In the genomic region with DNA sequence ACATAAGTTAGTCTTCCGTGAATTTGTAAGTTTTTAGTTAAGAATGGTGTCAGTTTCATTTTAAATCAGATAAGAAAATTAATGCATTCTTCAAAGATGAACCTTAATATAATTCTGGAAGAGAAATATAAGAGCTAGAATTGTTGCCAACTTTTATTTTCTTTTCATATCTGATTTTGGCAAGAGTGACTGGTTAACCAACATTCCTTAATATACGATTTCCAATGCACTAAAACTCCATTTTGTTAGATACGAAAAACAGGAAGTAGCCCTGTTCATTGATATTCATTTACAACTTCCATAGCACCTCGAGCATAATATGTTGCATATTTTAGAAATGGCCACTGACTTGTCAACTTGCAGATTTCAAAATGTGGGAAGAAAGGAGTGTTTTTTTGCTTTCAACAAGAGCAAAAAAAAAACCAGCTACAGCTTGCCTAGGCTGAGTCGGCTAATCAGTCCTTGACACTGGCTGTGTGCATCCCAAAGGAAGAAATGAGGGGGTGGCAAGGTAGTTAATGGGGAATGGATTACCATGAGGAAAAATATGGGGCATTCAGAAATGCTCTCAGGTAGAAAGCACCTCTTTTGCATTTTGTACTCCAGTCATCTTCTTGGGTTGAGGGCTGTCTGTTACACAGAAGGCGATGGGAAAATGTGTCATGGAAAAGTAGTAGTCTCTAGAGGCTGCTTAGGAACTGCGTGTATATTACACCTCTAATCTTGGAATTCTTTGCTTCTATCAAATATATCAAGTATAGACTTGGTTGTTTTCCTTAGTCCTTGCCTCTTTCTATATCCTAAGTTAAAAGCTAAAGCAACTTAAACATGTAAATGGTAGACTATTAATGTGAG, we compare ENCODE assay signal across 9 cellular contexts. TPM values are rescaled to one million over a fixed set of nuclear protein-coding genes. Genes with fewer than 3 reads are reported as not detected.
DNase-seq lines count a peak whose midpoint lies in the region; ATAC-seq and TF ChIP-seq lines count a peak whose summit lies in the region.
"Had no signal": no experiment of that assay in that cellular context is flagged by ENCODE, and none has a peak within 500 bp of the region (broad histone marks: within the 10 kb centered on the region; RNA-seq: fewer than 3 reads in every experiment).

No MANE protein-coding gene starts in this region.

- POLR2A ChIA-PET in activated CD8-positive, alpha-beta T cell treated with anti-CD3 and anti-CD28 coated beads for 36 hours (lab: Charles Lee), result interaction anchor here (0.7 kb wide), 1 partner anchor 235 kb away, joined by 3 read pairs; no protein-coding TSS in a partner anchor

- no peak for ATAC-seq in activated CD8-positive, alpha-beta T cell treated with anti-CD3 and anti-CD28 coated beads for 36 hours
- no peak for ATAC-seq in HG03280 (IDR thresholded peaks at IDR 0.05; ENCODE audit: unreplicated experiment)

- peaks cover 62% of the 10 kb centered on the region for H3K4me1 Mint-ChIP-seq in activated naive CD4-positive, alpha-beta T cell treated with anti-CD3 and anti-CD28 coated beads, Interleukin-2, amount 50 U/mL, for 24 hours
- H3K4me1 Mint-ChIP-seq in activated CD8-positive, alpha-beta T cell treated with anti-CD3 and anti-CD28 coated beads for 36 hours (ENCODE audit: low read depth), result peaks cover 55% of the 10 kb centered on the region

- CTCF ChIA-PET in activated CD8-positive, alpha-beta T cell treated with anti-CD3 and anti-CD28 coated beads for 36 hours (lab: Charles Lee), result interaction anchor here (1.1 to 3.1 kb wide), 5 partner anchors 8 to 548 kb away, joined by 3 to 11 read pairs (median 5); no protein-coding TSS in a partner anchor

- H3K27me3 ChIP-seq in kidney epithelial cell (ENCODE audit: control insufficient read depth, insufficient read depth, low read length) (no peaks in the 10 kb centered on the region), tibial artery (no peaks in the 10 kb centered on the region)

- H3K9me3 ChIP-seq in tibial artery, result no peaks in the 10 kb centered on the region

- intact Hi-C loops in activated CD8-positive, alpha-beta T cell treated with anti-CD3 and anti-CD28 coated beads for 36 hours (cut with micrococcal nuclease), result loop anchor here (5.0 kb wide), 2 partner anchors 353 to 492 kb away; a partner anchor contains a TSS
- intact Hi-C loops in tibial artery (cut with DNase I; ENCODE audit: low total_unique reads), result loop anchor here (5.0 to 10.0 kb wide), 3 partner anchors 88 to 824 kb away; a partner anchor contains a TSS

- H3K4me3 ChIP-seq in kidney epithelial cell (ENCODE audit: low read depth, low read length) (peak overlapping the region; percentile 33), tibial artery (peak overlapping the region; percentile 14 to 24)

- H3K27me3 Mint-ChIP-seq in activated naive CD4-positive, alpha-beta T cell treated with anti-CD3 and anti-CD28 coated beads, Interleukin-2, amount 50 U/mL, for 24 hours, result no peaks in the 10 kb centered on the region
- H3K27me3 Mint-ChIP-seq in activated CD8-positive, alpha-beta T cell treated with anti-CD3 and anti-CD28 coated beads for 36 hours, result no peaks in the 10 kb centered on the region

- H3K27ac Mint-ChIP-seq in activated naive CD4-positive, alpha-beta T cell treated with anti-CD3 and anti-CD28 coated beads, Interleukin-2, amount 50 U/mL, for 24 hours, result peak overlapping the region; percentile 87
- H3K27ac Mint-ChIP-seq in activated CD8-positive, alpha-beta T cell treated with anti-CD3 and anti-CD28 coated beads for 36 hours, result peak overlapping the region; percentile 35

- H3K36me3 ChIP-seq in kidney epithelial cell (ENCODE audit: control insufficient read depth, insufficient read depth, low read length) (peaks cover 1% of the 10 kb centered on the region), tibial artery (no peaks in the 10 kb centered on the region)

- H3K36me3 Mint-ChIP-seq in activated naive CD4-positive, alpha-beta T cell treated with anti-CD3 and anti-CD28 coated beads, Interleukin-2, amount 50 U/mL, for 24 hours, result peaks cover 6% of the 10 kb centered on the region
- peaks cover 9% of the 10 kb centered on the region for H3K36me3 Mint-ChIP-seq in activated CD8-positive, alpha-beta T cell treated with anti-CD3 and anti-CD28 coated beads for 36 hours (ENCODE audit: low read depth)

- DNase-seq in activated naive CD4-positive, alpha-beta T cell (lab: John Stamatoyannopoulos, UW), result no peak
- no peak for DNase-seq in activated CD8-positive, alpha-beta T cell treated with anti-CD3 and anti-CD28 coated beads for 36 hours
- DNase-seq in kidney epithelial cell (ENCODE audit: low read depth) (no peak), tibial artery (no peak), D341Med (ENCODE audit: low spot score) (no peak), NCI-H2107 (lab: John Stamatoyannopoulos, UW) (no peak)
- DNase-seq: DMS 273 treated with DMSO at 0.1 percent for 48 hours had no signal

- no peak for TF ChIP-seq CTCF in activated CD8-positive, alpha-beta T cell treated with anti-CD3 and anti-CD28 coated beads for 36 hours (IDR thresholded peaks at IDR 0.05)
- TF ChIP-seq CTCF in kidney epithelial cell (IDR thresholded peaks at IDR 0.05; ENCODE audit: insufficient read depth, low read length, poor library complexity, severe bottlenecking) (no peak), tibial artery (IDR thresholded peaks at IDR 0.05) (no peak)

- H3K4me1 ChIP-seq in tibial artery, result peaks cover 0 to 47% (median 3%) of the 10 kb centered on the region in 4 donors

- peak overlapping the region; percentile 86 for H3K4me3 Mint-ChIP-seq in activated naive CD4-positive, alpha-beta T cell treated with anti-CD3 and anti-CD28 coated beads, Interleukin-2, amount 50 U/mL, for 24 hours
- H3K4me3 Mint-ChIP-seq in activated CD8-positive, alpha-beta T cell treated with anti-CD3 and anti-CD28 coated beads for 36 hours, result peak overlapping the region; percentile 64

- H3K9me3 Mint-ChIP-seq in activated naive CD4-positive, alpha-beta T cell treated with anti-CD3 and anti-CD28 coated beads, Interleukin-2, amount 50 U/mL, for 24 hours, result no peaks in the 10 kb centered on the region
- no peaks in the 10 kb centered on the region for H3K9me3 Mint-ChIP-seq in activated CD8-positive, alpha-beta T cell treated with anti-CD3 and anti-CD28 coated beads for 36 hours

- no peak overlapping the region for H3K27ac ChIP-seq in tibial artery

RNA-seq across cellular contexts. Expression of a gene that starts 3.9 kb away (rescaled TPM):
- 10 to 100 TPM; 16.9 to 17.0 TPM for total RNA-seq in activated CD8-positive, alpha-beta T cell treated with anti-CD3 and anti-CD28 coated beads for 36 hours
- total RNA-seq in kidney epithelial cell, result 21.3 and 21.4 TPM in 2 replicates
